ENCODE assay signal across 1 cellular context in the genomic region with DNA sequence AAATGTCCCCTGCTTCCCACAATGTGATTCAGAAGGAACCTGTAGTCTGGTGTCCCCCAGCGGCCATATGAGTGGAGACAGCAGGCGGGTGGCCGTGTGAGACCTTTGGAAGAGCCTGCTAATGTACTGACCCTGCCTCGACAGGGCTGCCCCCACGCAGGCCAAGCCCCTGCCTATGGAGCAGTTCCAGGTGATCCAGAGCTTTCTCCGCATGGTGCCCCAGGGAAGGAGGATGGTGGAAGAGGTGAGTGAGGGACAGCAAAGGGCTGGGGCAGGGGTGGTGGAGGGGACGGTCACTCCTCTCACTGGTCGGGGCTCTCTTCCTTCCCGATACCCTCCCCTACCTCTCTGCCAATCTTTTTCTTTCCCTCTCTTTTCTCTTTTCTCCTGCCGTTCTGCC.
TF ChIP-seq lines count a peak whose summit lies in the region.

No MANE protein-coding gene starts in this region.

TF ChIP-seq in HepG2, 621 proteins besides CTCF, POLR2A, EP300 and RAD21:
- TF ChIP-seq PITX1 (CRISPR knock-in tag; IDR thresholded peaks at IDR 0.05) (no peak), ZNF224 (CRISPR knock-in tag; IDR thresholded peaks at IDR 0.05) (no peak), ZNF556 (CRISPR knock-in tag; IDR thresholded peaks at IDR 0.05; ENCODE audit: borderline replicate concordance) (no peak), ZFP82 (CRISPR knock-in tag; IDR thresholded peaks at IDR 0.05; ENCODE audit: borderline replicate concordance) (no peak), LBX2 (CRISPR knock-in tag; IDR thresholded peaks at IDR 0.05; ENCODE audit: borderline replicate concordance) (no peak), ZNF546 (CRISPR knock-in tag; conservative IDR thresholded peaks at IDR 0.05) (no peak), GRHL1 (CRISPR knock-in tag; conservative IDR thresholded peaks at IDR 0.05) (no peak), HMGXB3 (CRISPR knock-in tag; IDR thresholded peaks at IDR 0.05; ENCODE audit: borderline replicate concordance) (no peak), ZNF251 (CRISPR knock-in tag; IDR thresholded peaks at IDR 0.05) (no peak), PHF5A (CRISPR knock-in tag; IDR thresholded peaks at IDR 0.05; ENCODE audit: low read depth, unreplicated experiment) (no peak)
- TF ChIP-seq, protein P1, sequence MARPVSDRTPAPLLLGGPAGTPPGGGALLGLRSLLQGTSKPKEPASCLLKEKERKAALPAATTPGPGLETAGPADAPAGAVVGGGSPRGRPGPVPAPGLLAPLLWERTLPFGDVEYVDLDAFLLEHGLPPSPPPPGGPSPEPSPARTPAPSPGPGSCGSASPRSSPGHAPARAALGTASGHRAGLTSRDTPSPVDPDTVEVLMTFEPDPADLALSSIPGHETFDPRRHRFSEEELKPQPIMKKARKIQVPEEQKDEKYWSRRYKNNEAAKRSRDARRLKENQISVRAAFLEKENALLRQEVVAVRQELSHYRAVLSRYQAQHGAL (CRISPR knock-in tag; IDR thresholded peaks at IDR 0.05; ENCODE audit: not compliant biosample characterization) = no peak
TF ChIP-seq in HepG2: peak in this region for 0.
